12 cellular contexts compared by ENCODE assay signal in the genomic region with DNA sequence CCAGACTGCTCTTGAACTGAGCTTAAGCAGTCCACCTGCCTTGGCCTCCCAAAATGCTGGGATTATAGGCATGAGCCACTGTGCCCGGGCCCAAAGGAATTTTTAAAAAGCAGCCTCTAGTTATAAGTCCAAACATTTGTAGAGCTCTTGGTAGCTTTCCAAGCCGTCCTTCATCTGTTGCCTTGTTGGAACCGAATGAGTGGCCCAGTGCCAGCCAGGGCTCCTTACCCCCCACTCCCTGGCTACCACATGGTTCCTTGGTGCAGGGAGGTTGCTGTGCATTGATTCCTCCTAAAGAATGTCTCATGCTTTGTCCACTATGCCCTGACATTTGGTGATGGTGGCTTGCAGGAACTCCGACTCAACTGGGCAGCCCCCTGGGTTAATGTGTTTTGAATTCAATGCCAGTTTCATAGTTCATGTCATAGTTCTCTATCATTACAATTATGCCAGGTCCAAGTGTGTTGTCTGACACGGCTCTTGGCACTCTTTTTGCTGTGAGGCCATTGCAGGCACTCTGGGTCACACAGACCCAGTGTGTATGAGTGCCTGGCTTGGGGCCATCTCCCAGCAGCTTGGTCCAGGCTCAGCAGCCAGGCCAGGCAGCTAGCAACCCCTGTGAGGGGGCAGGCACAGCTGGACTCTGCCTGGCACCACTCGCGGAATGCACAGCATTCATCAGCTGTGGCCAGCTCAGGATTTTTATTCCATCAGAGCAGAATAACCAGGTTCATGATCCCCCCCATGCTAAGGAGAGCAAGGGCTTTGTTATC. TPM values are rescaled to one million over a fixed set of nuclear protein-coding genes. Genes with fewer than 3 reads are reported as not detected.
DNase-seq lines count a peak whose midpoint lies in the region; ATAC-seq, FAIRE-seq and TF ChIP-seq lines count a peak whose summit lies in the region.
"Had no signal": no experiment of that assay in that cellular context is flagged by ENCODE, and none has a peak within 500 bp of the region (broad histone marks: within the 10 kb centered on the region; RNA-seq: fewer than 3 reads in every experiment).

No MANE protein-coding gene starts in this region.

- no peaks in the 10 kb centered on the region for H3K9me1 ChIP-seq in K562 (ENCODE audit: control insufficient read depth, insufficient read depth, low read length)

- peak overlapping the region in 1 of 2 experiments; percentile 84; a peak in 3 of 4 replicates for H3K9ac ChIP-seq in K562 (ENCODE audit: insufficient read depth in 1 of 2, low read depth in 2 of 2, low read length in 2 of 2)
- H3K9ac ChIP-seq: GM23248 had no signal

- POLR2A ChIA-PET in K562 (lab: Yijun Ruan, JAX) = interaction anchor here (0.6 to 2.5 kb wide), 8 partner anchors 9 to 85 kb away, joined by 3 to 9 read pairs (median 4); a partner anchor contains a TSS

- H3K9me3 ChIP-seq in K562 (replicated peaks; ENCODE audit: control insufficient read depth, insufficient read depth, low read depth, low read length) (no peaks in the 10 kb centered on the region), sigmoid colon (no peaks in the 10 kb centered on the region)
- H3K9me3 ChIP-seq: psoas muscle had no signal

- H3K79me2 ChIP-seq in K562 (ENCODE audit: control insufficient read depth, insufficient read depth, low read length) = no peaks in the 10 kb centered on the region

- TF ChIP-seq EP300 in K562 (IDR thresholded peaks at IDR 0.05; ENCODE audit: low read length) = no peak
- no peak for TF ChIP-seq EP300 in sigmoid colon (IDR thresholded peaks at IDR 0.05)

- no peak overlapping the region for H3K4me3 ChIP-seq in K562
- no peak overlapping the region for H3K4me3 ChIP-seq in sigmoid colon
- H3K4me3 ChIP-seq: GM23248, psoas muscle had no signal

- H3K4me2 ChIP-seq in K562 (ENCODE audit: insufficient read depth, low read length) = no peak overlapping the region

- H3K36me3 ChIP-seq in K562 (ENCODE audit: control insufficient read depth, insufficient read depth, low read length) (peaks cover 33% of the 10 kb centered on the region; the same call in 2 of the 3 replicates), sigmoid colon (peaks cover 0 to 20% (median 3%) of the 10 kb centered on the region in 4 donors)

- no peak overlapping the region for H2AFZ ChIP-seq in K562 (ENCODE audit: low read depth, low read length)
- H2AFZ ChIP-seq: GM23248 had no signal

- H3K4me1 ChIP-seq in K562 (replicated peaks in 1 of 2; ENCODE audit: control insufficient read depth in 2 of 2, insufficient read depth in 2 of 2, low read length in 2 of 2) = peaks cover 16 to 21% of the 10 kb centered on the region in 2 experiments
- H3K4me1 ChIP-seq in sigmoid colon = peaks cover 0 to 88% (median 80%) of the 10 kb centered on the region in 4 donors

- H3K27ac ChIP-seq in K562 (ENCODE audit: extremely low read depth, low read depth, low read length) = no peak overlapping the region
- H3K27ac ChIP-seq in layer of hippocampus (ENCODE audit: low read depth, low read length) = peak overlapping the region; percentile 99
- H3K27ac ChIP-seq in sigmoid colon = peak overlapping the region; percentile 73 to 89 (median 83)
- H3K27ac ChIP-seq: GM23248, psoas muscle had no signal

- in situ Hi-C loops in K562 (cut with MboI) = no loop called here

- 82% methylated on average over 7 of the region's 7 CpGs for WGBS in K562 (ENCODE audit: insufficient coverage, low coverage, missing lambda C conversion rate)
- 74 to 80% methylated on average over 7 of the region's 7 CpGs for WGBS in sigmoid colon, 2 donors

- BruUV-seq in K562 (replicated peaks; lab: Mats Ljungman, UMichigan) = no TSS peak

- TF ChIP-seq CTCF in K562 (IDR thresholded peaks at IDR 0.05 in 2 of 3, conservative IDR thresholded peaks at IDR 0.05 in 1 of 3; ENCODE audit: insufficient read depth in 2 of 3, low read depth in 1 of 3, low read length in 3 of 3) (no peak), sigmoid colon (IDR thresholded peaks at IDR 0.05) (no peak)

- FAIRE-seq in GM12891 (lab: Jason Lieb, UNC) (no peak), K562 (lab: Jason Lieb, UNC) (no peak), HTR-8/SVneo (lab: Jason Lieb, UNC) (no peak)

- TF ChIP-seq RAD21 in K562 (CRISPR knock-in tag; conservative IDR thresholded peaks at IDR 0.05 in 1 of 2, IDR thresholded peaks at IDR 0.05 in 1 of 2) = no peak

- intact Hi-C loops in K562 (cut with micrococcal nuclease) = no loop called here
- intact Hi-C loops in sigmoid colon (cut with DNase I) = no loop called here

- DNase-seq in GM12891 (ENCODE audit: insufficient read length, low spot score) = no peak
- DNase-seq in K562 (ENCODE audit: extremely low read depth in 1 of 4, low spot score in 3 of 4) = no peak
- DNase-seq in sigmoid colon = peak; percentile 83
- DNase-seq in GM03348 (ENCODE audit: low spot score) = no peak
- no peak for DNase-seq in HTR-8/SVneo (ENCODE audit: insufficient read length, low spot score)
- DNase-seq in HCEC 1CT = no peak
- DNase-seq: activated CD4-positive, CD25-positive, alpha-beta regulatory T cell treated with anti-CD3 and anti-CD28 coated beads, Interleukin-2, amount 50 U/mL, for 72 hours; GM23248; NCI-H1048; psoas muscle had no signal

- TF ChIP-seq POLR2A in GM12891 (IDR thresholded peaks at IDR 0.05; ENCODE audit: low read depth, low read length) (0 out of 2 replicates have a peak, but pooled peaks have one; percentile 28), K562 (conservative IDR thresholded peaks at IDR 0.05) (0 out of 2 replicates have a peak, but pooled peaks have one; percentile 10), sigmoid colon (IDR thresholded peaks at IDR 0.05) (no peak)

- no peaks in the 10 kb centered on the region for H3K27me3 ChIP-seq in K562 (ENCODE audit: control insufficient read depth in 2 of 2, insufficient read depth in 2 of 2, low read length in 2 of 2)
- no peaks in the 10 kb centered on the region for H3K27me3 ChIP-seq in layer of hippocampus (ENCODE audit: control insufficient read depth, insufficient read depth, low read length)
- H3K27me3 ChIP-seq in sigmoid colon = no peaks in the 10 kb centered on the region

- no peak for ATAC-seq in K562
- ATAC-seq in GM19324 (IDR thresholded peaks at IDR 0.05; ENCODE audit: low FRiP score, unreplicated experiment) = no peak

- H4K20me1 ChIP-seq in K562 (replicated peaks; ENCODE audit: control insufficient read depth, insufficient read depth, low read length) = no peaks in the 10 kb centered on the region

- CTCF ChIA-PET in K562 (lab: Yijun Ruan, JAX; ENCODE audit: low intra/inter-chr PET ratio) = no interaction called here

RNA-seq across cellular contexts. Expression of a gene that starts 13.3 kb away (rescaled TPM):
- 6.9 TPM for polyA plus RNA-seq in GM12891 (2012; ENCODE audit: low read depth, missing spikeins)
- 12.3 and 33.3 TPM in 2 replicates for total RNA-seq in K562 (2011; cell fraction: chromatin; rRNA removed; ENCODE audit: low replicate concordance)
- total RNA-seq in K562 (2011; cell fraction: nucleolus; rRNA removed) = 19.0 and 19.9 TPM in 2 replicates
- 13.0 and 15.6 TPM in 2 replicates for total RNA-seq in K562 (2011; cell fraction: nucleoplasm; rRNA removed)
- total RNA-seq in K562 (2014; rRNA removed) (9.3 and 13.9 TPM in 2 replicates), K562 (2014; rRNA removed; fragmentation: Illumina TruSeq; extraction: Trizol) (5.9 and 6.4 TPM in 2 replicates), K562 (2015; rRNA removed; fragmentation: Illumina TruSeq; extraction: Trizol) (6.1 and 7.6 TPM in 2 replicates), K562 (2021) (20.4 and 21.5 TPM in 2 replicates), sigmoid colon (100 to 1,000 TPM in 1 of 4 donors, 10 to 100 TPM in 3; 23.9 to 109 (median 51.6) TPM)
- polyA plus RNA-seq in K562 (2011; rRNA removed) (4.0 and 5.8 TPM in 2 replicates), K562 (2014; fragmentation: Illumina TruSeq; extraction: Trizol) (10.4 and 11.4 TPM in 2 replicates), K562 (2014; fragmentation: Nextera tagmentation; extraction: Ambion mirVana) (under 1 TPM; 0.32 to 0.62 TPM), K562 (2014; rRNA removed) (7.7 and 8.2 TPM in 2 replicates), sigmoid colon (10 to 100 TPM in 1 of 3 donors, 1 to 10 TPM in 2; 8.4 to 22.5 (median 9.7) TPM)
- polyA plus RNA-seq in K562 (2011; cell fraction: cytosol; rRNA removed) = 4.8 and 10.3 TPM in 2 replicates
- polyA plus RNA-seq in K562 (2011; cell fraction: nucleus; rRNA removed) = 5.8 and 9.0 TPM in 2 replicates
- polyA plus RNA-seq in K562 (2012) = 11.6 and 27.8 TPM in 2 replicates
- 8.1 and 9.1 TPM in 2 replicates for polyA minus RNA-seq in K562 (2011; rRNA and poly(A)+ RNA removed)
- polyA minus RNA-seq in K562 (2011; cell fraction: cytosol; rRNA and poly(A)+ RNA removed) = 12.0 and 19.4 TPM in 2 replicates
- 4.3 and 6.9 TPM in 2 replicates for polyA minus RNA-seq in K562 (2011; cell fraction: nucleus; rRNA and poly(A)+ RNA removed)

RNA-seq across cellular contexts. Expression of a gene that starts 43.5 kb away (rescaled TPM):
- 1,013 TPM for polyA plus RNA-seq in GM12891 (2012; ENCODE audit: low read depth, missing spikeins)
- total RNA-seq in K562 (2011; cell fraction: chromatin; rRNA removed; ENCODE audit: low replicate concordance) = 160 and 200 TPM in 2 replicates
- total RNA-seq in K562 (2011; cell fraction: nucleolus; rRNA removed) = 170 and 183 TPM in 2 replicates
- 181 and 259 TPM in 2 replicates for total RNA-seq in K562 (2011; cell fraction: nucleoplasm; rRNA removed)
- total RNA-seq in K562 (2014; rRNA removed) (282 and 295 TPM in 2 replicates), K562 (2014; rRNA removed; fragmentation: Illumina TruSeq; extraction: Trizol) (347 and 353 TPM in 2 replicates), K562 (2015; rRNA removed; fragmentation: Illumina TruSeq; extraction: Trizol) (306 and 312 TPM in 2 replicates), K562 (2021) (402 and 426 TPM in 2 replicates), sigmoid colon (100 to 1,000 TPM; 366 to 628 (median 532) TPM)
- polyA plus RNA-seq in K562 (2011; rRNA removed) (699 and 703 TPM in 2 replicates), K562 (2014; fragmentation: Illumina TruSeq; extraction: Trizol) (395 and 506 TPM in 2 replicates), K562 (2014; fragmentation: Nextera tagmentation; extraction: Ambion mirVana) (100 to 1,000 TPM; 368 to 462 TPM), K562 (2014; rRNA removed) (257 and 313 TPM in 2 replicates), sigmoid colon (100 to 1,000 TPM; 198 to 331 (median 307) TPM)
- polyA plus RNA-seq in K562 (2011; cell fraction: cytosol; rRNA removed) = 552 and 733 TPM in 2 replicates
- polyA plus RNA-seq in K562 (2011; cell fraction: nucleus; rRNA removed) = 176 and 282 TPM in 2 replicates
- polyA plus RNA-seq in K562 (2012) = 544 and 794 TPM in 2 replicates
- 964 and 1,011 TPM in 2 replicates for polyA minus RNA-seq in K562 (2011; rRNA and poly(A)+ RNA removed)
- polyA minus RNA-seq in K562 (2011; cell fraction: cytosol; rRNA and poly(A)+ RNA removed) = 200 and 235 TPM in 2 replicates
- 52.8 and 107 TPM in 2 replicates for polyA minus RNA-seq in K562 (2011; cell fraction: nucleus; rRNA and poly(A)+ RNA removed)

RNA-seq across cellular contexts. Expression of a gene that starts 48.6 kb away (rescaled TPM):
- polyA plus RNA-seq in GM12891 (2012; ENCODE audit: low read depth, missing spikeins) = 9.2 TPM
- total RNA-seq in K562 (2011; cell fraction: chromatin; rRNA removed; ENCODE audit: low replicate concordance) = 21.8 and 45.7 TPM in 2 replicates
- total RNA-seq in K562 (2011; cell fraction: nucleolus; rRNA removed) = 36.7 and 40.0 TPM in 2 replicates
- 35.6 and 41.5 TPM in 2 replicates for total RNA-seq in K562 (2011; cell fraction: nucleoplasm; rRNA removed)
- total RNA-seq in K562 (2014; rRNA removed) (22.9 and 27.5 TPM in 2 replicates), K562 (2014; rRNA removed; fragmentation: Illumina TruSeq; extraction: Trizol) (8.8 and 11.5 TPM in 2 replicates), K562 (2015; rRNA removed; fragmentation: Illumina TruSeq; extraction: Trizol) (16.1 and 17.0 TPM in 2 replicates), K562 (2021) (23.6 and 24.3 TPM in 2 replicates), sigmoid colon (10 to 100 TPM; 39.3 to 50.7 (median 45.0) TPM)
- polyA plus RNA-seq in K562 (2011; rRNA removed) (14.5 and 21.8 TPM in 2 replicates), K562 (2014; fragmentation: Illumina TruSeq; extraction: Trizol) (17.5 and 21.6 TPM in 2 replicates), K562 (2014; fragmentation: Nextera tagmentation; extraction: Ambion mirVana) (10 to 100 TPM in 1 of 2 experiments, 1 to 10 TPM in 1; 5.9 to 11.6 TPM), K562 (2014; rRNA removed) (22.4 and 24.6 TPM in 2 replicates), sigmoid colon (10 to 100 TPM; 12.6 to 25.2 (median 23.0) TPM)
- polyA plus RNA-seq in K562 (2011; cell fraction: cytosol; rRNA removed) = 21.8 and 41.2 TPM in 2 replicates
- 56.1 and 59.2 TPM in 2 replicates for polyA plus RNA-seq in K562 (2011; cell fraction: nucleus; rRNA removed)
- 16.4 and 21.6 TPM in 2 replicates for polyA plus RNA-seq in K562 (2012)
- polyA minus RNA-seq in K562 (2011; rRNA and poly(A)+ RNA removed) = 5.2 and 12.7 TPM in 2 replicates
- polyA minus RNA-seq in K562 (2011; cell fraction: cytosol; rRNA and poly(A)+ RNA removed) = 9.3 and 11.3 TPM in 2 replicates
- polyA minus RNA-seq in K562 (2011; cell fraction: nucleus; rRNA and poly(A)+ RNA removed) = 10.1 and 12.6 TPM in 2 replicates

Comparison
In these comparisons a context has a peak if more than half of its experiments do, and no peak if none do; other contexts are left out.
1. POLR2A ChIP-seq: peak in GM12891 (single experiment) and K562 (single experiment); none in sigmoid colon (0 of 2).